Comparison of ENCODE assay signal across 16 cellular contexts in the genomic region with DNA sequence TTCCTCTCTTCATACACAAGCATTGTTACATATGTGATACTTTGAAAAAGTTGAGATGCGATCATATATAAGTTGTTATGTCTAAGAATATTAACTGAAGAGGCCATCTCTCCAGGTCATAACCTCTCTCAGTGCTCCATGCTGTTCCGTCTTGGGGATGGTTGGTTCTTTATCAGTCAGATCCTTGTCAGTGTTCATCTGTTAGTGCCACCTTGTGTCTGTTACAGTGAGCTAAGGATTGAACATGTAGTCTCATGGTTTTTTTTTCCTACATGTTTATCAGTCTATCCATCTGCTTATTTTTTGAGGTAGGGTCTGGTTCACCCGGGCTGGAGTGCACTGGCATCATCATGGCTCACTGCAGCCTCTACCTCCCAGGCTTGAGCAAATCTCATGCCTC. TPM values are rescaled to one million over a fixed set of nuclear protein-coding genes. Genes with fewer than 3 reads are reported as not detected.
DNase-seq lines count a peak whose midpoint lies in the region; ATAC-seq, FAIRE-seq and TF ChIP-seq lines count a peak whose summit lies in the region.
"Had no signal": no experiment of that assay in that cellular context is flagged by ENCODE, and none has a peak within 500 bp of the region (broad histone marks: within the 10 kb centered on the region; RNA-seq: fewer than 3 reads in every experiment).

No MANE protein-coding gene starts in this region.

- no peaks in the 10 kb centered on the region for H3K4me1 ChIP-seq in GM12878 (ENCODE audit: control insufficient read depth, insufficient read depth, low read length)
- H3K4me1 ChIP-seq: vagina had no signal

- POLR2A ChIA-PET in GM12878 (lab: Charles Lee): no interaction called here

- intact Hi-C loops in GM12878 (cut with micrococcal nuclease; ENCODE audit: unreplicated experiment): no loop called here

- H3K4me3 ChIP-seq in NB4 (ENCODE audit: low read depth, low read length) (no peak overlapping the region), GM12878 (no peak overlapping the region)
- H3K4me3 ChIP-seq: esophagus squamous epithelium, vagina had no signal

- H4K20me1 ChIP-seq in GM12878 (ENCODE audit: control insufficient read depth, insufficient read depth): no peaks in the 10 kb centered on the region; the same call in 1 of the 2 replicates

- RAD21 ChIA-PET in GM12878 (lab: Charles Lee; ENCODE audit: unreplicated experiment): no interaction called here

- SMC1A ChIA-PET in GM12878 (lab: Charles Lee; ENCODE audit: uncharacterized antibody, unreplicated experiment): no interaction called here

- no peak for ATAC-seq in GM12878
- no peak for ATAC-seq in HG03354 (IDR thresholded peaks at IDR 0.05; ENCODE audit: poor library complexity, severe bottlenecking, unreplicated experiment)
- ATAC-seq in GM21529 (IDR thresholded peaks at IDR 0.05; ENCODE audit: unreplicated experiment): no peak
- no peak for ATAC-seq in GM21447 (IDR thresholded peaks at IDR 0.05; ENCODE audit: unreplicated experiment)
- no peak for ATAC-seq in GM18498 (IDR thresholded peaks at IDR 0.05; ENCODE audit: unreplicated experiment)

- CTCF ChIA-PET in GM12878 (lab: Yijun Ruan, JAX): no interaction called here

- TF ChIP-seq RAD21 in GM12878 (IDR thresholded peaks at IDR 0.05; ENCODE audit: insufficient read depth, low read depth, low read length): 0 out of 2 replicates have a peak, but pooled peaks have one; percentile 5

- H2AFZ ChIP-seq in GM12878 (ENCODE audit: control insufficient read depth, low read depth, low read length): no peak overlapping the region

- no peak for FAIRE-seq in GM12878 (lab: Jason Lieb, UNC)
- FAIRE-seq: colon, G401.6 had no signal

- no peak for TF ChIP-seq POLR2A in NB4 (IDR thresholded peaks at IDR 0.05; ENCODE audit: extremely low read depth, insufficient read length)
- no peak for TF ChIP-seq POLR2A in GM12878 (IDR thresholded peaks at IDR 0.05; ENCODE audit: low read depth, low read length)

- no peak overlapping the region for H3K27ac ChIP-seq in GM12878 (ENCODE audit: control insufficient read depth, insufficient read depth)
- H3K27ac ChIP-seq: esophagus squamous epithelium, KMS-11, vagina had no signal

- no peaks in the 10 kb centered on the region for H3K27me3 ChIP-seq in GM12878 (replicated peaks in 1 of 2; ENCODE audit: control insufficient read depth in 2 of 2, insufficient read depth in 2 of 2, low read length in 1 of 2)
- H3K27me3 ChIP-seq: esophagus squamous epithelium, vagina had no signal

- TF ChIP-seq CTCF in GM10266 (IDR thresholded peaks at IDR 0.05; ENCODE audit: control insufficient read depth, insufficient read depth, low read depth, missing control alignments) (no peak), NB4 (IDR thresholded peaks at IDR 0.05; ENCODE audit: low read depth, low read length) (peak; percentile 2), GM12878 (IDR thresholded peaks at IDR 0.05 in 2 of 3, conservative IDR thresholded peaks at IDR 0.05 in 1 of 3; ENCODE audit: control insufficient read depth in 2 of 3, extremely low read depth in 1 of 3, insufficient read depth in 1 of 3, low read depth in 3 of 3, low read length in 3 of 3) (no peak; a peak in 1 of 6 replicates)

- peaks cover 18 to 22% of the 10 kb centered on the region in 2 experiments for H3K36me3 ChIP-seq in GM12878 (ENCODE audit: control insufficient read depth in 2 of 2, insufficient read depth in 2 of 2, low read length in 1 of 2)

- DNase-seq in GM10266 (ENCODE audit: extremely low spot score) (peak; percentile 6), NB4 (ENCODE audit: low read depth) (no peak), GM12878 (ENCODE audit: low read depth, low spot score) (no peak), lung microvascular endothelial cell (ENCODE audit: low read depth in 2 of 2) (peak; percentile 28 to 39)
- DNase-seq: activated T-cell treated with anti-CD3 and anti-CD28 coated beads for 4 hours, esophagus squamous epithelium, NCI-H2029 treated with DMSO at 0.1 percent for 48 hours, NCI-H82 had no signal

- no peaks in the 10 kb centered on the region for H3K9me3 ChIP-seq in GM12878 (replicated peaks; ENCODE audit: control insufficient read depth, insufficient read depth, low read length)
- H3K9me3 ChIP-seq: esophagus squamous epithelium, vagina had no signal

- BruUV-seq in GM12878 (replicated peaks; lab: Mats Ljungman, UMichigan): no TSS peak

- H3K9ac ChIP-seq in GM12878 (ENCODE audit: control insufficient read depth, insufficient read depth, low read length): no peak overlapping the region
- H3K9ac ChIP-seq: KMS-11 had no signal

- 74% methylated on average over 3 of the region's 3 CpGs for WGBS in GM12878 (ENCODE audit: insufficient coverage, insufficient replicate concordance, low lambda C conversion rate, missing lambda C conversion rate)

- in situ Hi-C loops in GM12878 (cut with MboI): no loop called here

- no peak for TF ChIP-seq EP300 in GM12878 (IDR thresholded peaks at IDR 0.05; ENCODE audit: borderline replicate concordance in 1 of 2, control insufficient read depth in 1 of 2, low read depth in 2 of 2, low read length in 2 of 2)

- no peaks in the 10 kb centered on the region for H3K79me2 ChIP-seq in GM12878 (ENCODE audit: control insufficient read depth, insufficient read depth, low read length)

- H3K4me2 ChIP-seq in GM12878 (ENCODE audit: control insufficient read depth, insufficient read depth): no peak overlapping the region
- H3K4me2 ChIP-seq: KMS-11 had no signal

TF ChIP-seq in GM12878, 131 proteins besides CTCF, POLR2A, EP300 and RAD21 (continues in another document):
- TF ChIP-seq SMC3 (IDR thresholded peaks at IDR 0.05; ENCODE audit: borderline replicate concordance, low read length): peak; percentile 7; the same call in 1 of the 2 replicates
- TF ChIP-seq, protein P1, sequence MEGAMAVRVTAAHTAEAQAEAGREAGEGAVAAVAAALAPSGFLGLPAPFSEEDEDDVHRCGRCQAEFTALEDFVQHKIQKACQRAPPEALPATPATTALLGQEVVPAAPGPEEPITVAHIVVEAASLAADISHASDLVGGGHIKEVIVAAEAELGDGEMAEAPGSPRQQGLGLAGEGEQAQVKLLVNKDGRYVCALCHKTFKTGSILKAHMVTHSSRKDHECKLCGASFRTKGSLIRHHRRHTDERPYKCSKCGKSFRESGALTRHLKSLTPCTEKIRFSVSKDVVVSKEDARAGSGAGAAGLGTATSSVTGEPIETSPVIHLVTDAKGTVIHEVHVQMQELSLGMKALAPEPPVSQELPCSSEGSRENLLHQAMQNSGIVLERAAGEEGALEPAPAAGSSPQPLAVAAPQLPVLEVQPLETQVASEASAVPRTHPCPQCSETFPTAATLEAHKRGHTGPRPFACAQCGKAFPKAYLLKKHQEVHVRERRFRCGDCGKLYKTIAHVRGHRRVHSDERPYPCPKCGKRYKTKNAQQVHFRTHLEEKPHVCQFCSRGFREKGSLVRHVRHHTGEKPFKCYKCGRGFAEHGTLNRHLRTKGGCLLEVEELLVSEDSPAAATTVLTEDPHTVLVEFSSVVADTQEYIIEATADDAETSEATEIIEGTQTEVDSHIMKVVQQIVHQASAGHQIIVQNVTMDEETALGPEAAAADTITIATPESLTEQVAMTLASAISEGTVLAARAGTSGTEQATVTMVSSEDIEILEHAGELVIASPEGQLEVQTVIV (IDR thresholded peaks at IDR 0.05; ENCODE audit: borderline replicate concordance, partially characterized antibody): no peak
- no peak for TF ChIP-seq YY1 (IDR thresholded peaks at IDR 0.05; ENCODE audit: low read depth, low read length)
- no peak for TF ChIP-seq JUND (IDR thresholded peaks at IDR 0.05; ENCODE audit: low read depth, low read length)

RNA-seq across cellular contexts. Expression of gene EP400, which starts 30.5 kb away (rescaled TPM):
- 82.2 and 87.0 TPM in 2 replicates for total RNA-seq in GM12878 (2013; cell fraction: nucleolus; rRNA removed)
- total RNA-seq in GM12878 (2014; rRNA removed) (6.2 and 6.9 TPM in 2 replicates), GM12878 (2014; rRNA removed; fragmentation: Illumina TruSeq; extraction: Trizol) (4.7 and 5.5 TPM in 2 replicates), GM12878 (2021) (39.4 and 44.2 TPM in 2 replicates), lung microvascular endothelial cell (5.7 and 6.7 TPM in 2 replicates)
- polyA plus RNA-seq in GM12878 (2011; ENCODE audit: low read depth): 13.0 TPM
- polyA plus RNA-seq in GM12878 (2011; rRNA removed) (3.8 and 4.1 TPM in 2 replicates), GM12878 (2014; fragmentation: Illumina TruSeq; extraction: Trizol) (19.2 and 20.7 TPM in 2 replicates), GM12878 (2014; fragmentation: Nextera tagmentation; extraction: Ambion mirVana) (1 to 10 TPM; 4.0 to 6.4 TPM), GM12878 (2014; rRNA removed) (15.9 and 22.1 TPM in 2 replicates), GM12878 (2016; fragmentation: Nextera tagmentation; extraction: Ambion mirVana) (10 to 100 TPM in 1 of 2 experiments, 1 to 10 TPM in 1; 9.8 to 11.7 TPM)
- polyA plus RNA-seq in GM12878 (2011; cell fraction: cytosol; rRNA removed): 4.1 and 6.5 TPM in 2 replicates
- polyA plus RNA-seq in GM12878 (2011; cell fraction: nucleus; rRNA removed): 23.4 and 36.1 TPM in 2 replicates
- polyA plus RNA-seq in GM12878 (2012): 16.3 and 19.1 TPM in 2 replicates
- polyA minus RNA-seq in GM12878 (2011; rRNA and poly(A)+ RNA removed): 10.6 and 13.4 TPM in 2 replicates
- 9.1 and 9.7 TPM in 2 replicates for polyA minus RNA-seq in GM12878 (2011; cell fraction: cytosol; rRNA and poly(A)+ RNA removed)
- 9.8 and 24.3 TPM in 2 replicates for polyA minus RNA-seq in GM12878 (2011; cell fraction: nucleus; rRNA and poly(A)+ RNA removed)

RNA-seq across cellular contexts. Expression of gene PUS1, which starts 51.2 kb away (rescaled TPM):
- total RNA-seq in GM12878 (2013; cell fraction: nucleolus; rRNA removed): 48.8 and 58.1 TPM in 2 replicates
- total RNA-seq in GM12878 (2014; rRNA removed): 28.7 and 33.5 TPM in 2 replicates
- 13.7 and 14.9 TPM in 2 replicates for total RNA-seq in GM12878 (2014; rRNA removed; fragmentation: Illumina TruSeq; extraction: Trizol)
- total RNA-seq in GM12878 (2021): 66.4 and 74.2 TPM in 2 replicates
- 18.3 TPM for polyA plus RNA-seq in GM12878 (2011; ENCODE audit: low read depth)
- polyA plus RNA-seq in GM12878 (2011; rRNA removed): 12.6 and 23.2 TPM in 2 replicates
- polyA plus RNA-seq in GM12878 (2011; cell fraction: cytosol; rRNA removed): 27.6 and 39.0 TPM in 2 replicates
- 43.3 and 57.3 TPM in 2 replicates for polyA plus RNA-seq in GM12878 (2011; cell fraction: nucleus; rRNA removed)
- polyA plus RNA-seq in GM12878 (2012): 23.9 and 30.2 TPM in 2 replicates
- polyA plus RNA-seq in GM12878 (2014; fragmentation: Illumina TruSeq; extraction: Trizol): 7.6 and 17.3 TPM in 2 replicates
- polyA plus RNA-seq in GM12878 (2014; fragmentation: Nextera tagmentation; extraction: Ambion mirVana): 1 to 10 TPM; 1.3 to 5.5 TPM
- polyA plus RNA-seq in GM12878 (2014; rRNA removed): 42.5 and 62.4 TPM in 2 replicates
- polyA plus RNA-seq in GM12878 (2016; fragmentation: Nextera tagmentation; extraction: Ambion mirVana): 10 to 100 TPM; 27.7 to 37.7 TPM
- 21.6 and 31.2 TPM in 2 replicates for polyA minus RNA-seq in GM12878 (2011; rRNA and poly(A)+ RNA removed)
- polyA minus RNA-seq in GM12878 (2011; cell fraction: cytosol; rRNA and poly(A)+ RNA removed): 11.5 and 18.8 TPM in 2 replicates
- 13.5 and 30.7 TPM in 2 replicates for polyA minus RNA-seq in GM12878 (2011; cell fraction: nucleus; rRNA and poly(A)+ RNA removed)
- total RNA-seq in lung microvascular endothelial cell: 5.0 and 7.5 TPM in 2 replicates

Comparison
In these comparisons a context has a peak if more than half of its experiments do, and no peak if none do; other contexts are left out.
1. DNase-seq: peak in GM10266 (single experiment) and lung microvascular endothelial cell (2 of 2); none in NB4 (single experiment) and GM12878 (single experiment).